Comparison of ENCODE assay signal across 2 cellular contexts in genomic region chr2:74806355-74806839, GRCh38.
TF ChIP-seq lines count a peak whose summit lies in the region.

No MANE protein-coding gene starts in this region.

TF ChIP-seq in HepG2, 621 proteins besides CTCF, POLR2A, EP300 and RAD21 (continues in another document):
- TF ChIP-seq ZNF615 (CRISPR knock-in tag; IDR thresholded peaks at IDR 0.05; ENCODE audit: borderline replicate concordance) (no peak), GPBP1L1 (CRISPR knock-in tag; IDR thresholded peaks at IDR 0.05) (no peak), ZBTB7B (CRISPR knock-in tag; IDR thresholded peaks at IDR 0.05) (no peak), FOXC1 (CRISPR knock-in tag; IDR thresholded peaks at IDR 0.05; ENCODE audit: borderline replicate concordance) (no peak), SCMH1 (CRISPR knock-in tag; IDR thresholded peaks at IDR 0.05; ENCODE audit: borderline replicate concordance) (no peak), MEIS2 (CRISPR knock-in tag; IDR thresholded peaks at IDR 0.05) (no peak), AGO1 (IDR thresholded peaks at IDR 0.05; ENCODE audit: low read depth, low read length, poor library complexity, severe bottlenecking) (no peak), ZNF530 (CRISPR knock-in tag; IDR thresholded peaks at IDR 0.05; ENCODE audit: low read depth) (no peak), ZBTB43 (CRISPR knock-in tag; conservative IDR thresholded peaks at IDR 0.05) (no peak), BORCS8-MEF2B (CRISPR knock-in tag; IDR thresholded peaks at IDR 0.05) (no peak)
- TF ChIP-seq, protein P1, sequence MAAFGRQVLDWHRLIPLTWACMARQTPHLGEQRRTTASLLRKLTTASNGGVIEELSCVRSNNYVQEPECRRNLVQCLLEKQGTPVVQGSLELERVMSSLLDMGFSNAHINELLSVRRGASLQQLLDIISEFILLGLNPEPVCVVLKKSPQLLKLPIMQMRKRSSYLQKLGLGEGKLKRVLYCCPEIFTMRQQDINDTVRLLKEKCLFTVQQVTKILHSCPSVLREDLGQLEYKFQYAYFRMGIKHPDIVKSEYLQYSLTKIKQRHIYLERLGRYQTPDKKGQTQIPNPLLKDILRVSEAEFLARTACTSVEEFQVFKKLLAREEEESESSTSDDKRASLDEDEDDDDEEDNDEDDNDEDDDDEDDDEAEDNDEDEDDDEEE (CRISPR knock-in tag; IDR thresholded peaks at IDR 0.05): no peak; the same call in 1 of the 2 replicates
- TF ChIP-seq, protein P2, sequence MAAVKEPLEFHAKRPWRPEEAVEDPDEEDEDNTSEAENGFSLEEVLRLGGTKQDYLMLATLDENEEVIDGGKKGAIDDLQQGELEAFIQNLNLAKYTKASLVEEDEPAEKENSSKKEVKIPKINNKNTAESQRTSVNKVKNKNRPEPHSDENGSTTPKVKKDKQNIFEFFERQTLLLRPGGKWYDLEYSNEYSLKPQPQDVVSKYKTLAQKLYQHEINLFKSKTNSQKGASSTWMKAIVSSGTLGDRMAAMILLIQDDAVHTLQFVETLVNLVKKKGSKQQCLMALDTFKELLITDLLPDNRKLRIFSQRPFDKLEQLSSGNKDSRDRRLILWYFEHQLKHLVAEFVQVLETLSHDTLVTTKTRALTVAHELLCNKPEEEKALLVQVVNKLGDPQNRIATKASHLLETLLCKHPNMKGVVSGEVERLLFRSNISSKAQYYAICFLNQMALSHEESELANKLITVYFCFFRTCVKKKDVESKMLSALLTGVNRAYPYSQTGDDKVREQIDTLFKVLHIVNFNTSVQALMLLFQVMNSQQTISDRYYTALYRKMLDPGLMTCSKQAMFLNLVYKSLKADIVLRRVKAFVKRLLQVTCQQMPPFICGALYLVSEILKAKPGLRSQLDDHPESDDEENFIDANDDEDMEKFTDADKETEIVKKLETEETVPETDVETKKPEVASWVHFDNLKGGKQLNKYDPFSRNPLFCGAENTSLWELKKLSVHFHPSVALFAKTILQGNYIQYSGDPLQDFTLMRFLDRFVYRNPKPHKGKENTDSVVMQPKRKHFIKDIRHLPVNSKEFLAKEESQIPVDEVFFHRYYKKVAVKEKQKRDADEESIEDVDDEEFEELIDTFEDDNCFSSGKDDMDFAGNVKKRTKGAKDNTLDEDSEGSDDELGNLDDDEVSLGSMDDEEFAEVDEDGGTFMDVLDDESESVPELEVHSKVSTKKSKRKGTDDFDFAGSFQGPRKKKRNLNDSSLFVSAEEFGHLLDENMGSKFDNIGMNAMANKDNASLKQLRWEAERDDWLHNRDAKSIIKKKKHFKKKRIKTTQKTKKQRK (IDR thresholded peaks at IDR 0.05; ENCODE audit: low read length): no peak
- TF ChIP-seq, protein P3, sequence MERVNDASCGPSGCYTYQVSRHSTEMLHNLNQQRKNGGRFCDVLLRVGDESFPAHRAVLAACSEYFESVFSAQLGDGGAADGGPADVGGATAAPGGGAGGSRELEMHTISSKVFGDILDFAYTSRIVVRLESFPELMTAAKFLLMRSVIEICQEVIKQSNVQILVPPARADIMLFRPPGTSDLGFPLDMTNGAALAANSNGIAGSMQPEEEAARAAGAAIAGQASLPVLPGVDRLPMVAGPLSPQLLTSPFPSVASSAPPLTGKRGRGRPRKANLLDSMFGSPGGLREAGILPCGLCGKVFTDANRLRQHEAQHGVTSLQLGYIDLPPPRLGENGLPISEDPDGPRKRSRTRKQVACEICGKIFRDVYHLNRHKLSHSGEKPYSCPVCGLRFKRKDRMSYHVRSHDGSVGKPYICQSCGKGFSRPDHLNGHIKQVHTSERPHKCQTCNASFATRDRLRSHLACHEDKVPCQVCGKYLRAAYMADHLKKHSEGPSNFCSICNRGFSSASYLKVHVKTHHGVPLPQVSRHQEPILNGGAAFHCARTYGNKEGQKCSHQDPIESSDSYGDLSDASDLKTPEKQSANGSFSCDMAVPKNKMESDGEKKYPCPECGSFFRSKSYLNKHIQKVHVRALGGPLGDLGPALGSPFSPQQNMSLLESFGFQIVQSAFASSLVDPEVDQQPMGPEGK (CRISPR knock-in tag; IDR thresholded peaks at IDR 0.05): no peak
- TF ChIP-seq, protein P4, sequence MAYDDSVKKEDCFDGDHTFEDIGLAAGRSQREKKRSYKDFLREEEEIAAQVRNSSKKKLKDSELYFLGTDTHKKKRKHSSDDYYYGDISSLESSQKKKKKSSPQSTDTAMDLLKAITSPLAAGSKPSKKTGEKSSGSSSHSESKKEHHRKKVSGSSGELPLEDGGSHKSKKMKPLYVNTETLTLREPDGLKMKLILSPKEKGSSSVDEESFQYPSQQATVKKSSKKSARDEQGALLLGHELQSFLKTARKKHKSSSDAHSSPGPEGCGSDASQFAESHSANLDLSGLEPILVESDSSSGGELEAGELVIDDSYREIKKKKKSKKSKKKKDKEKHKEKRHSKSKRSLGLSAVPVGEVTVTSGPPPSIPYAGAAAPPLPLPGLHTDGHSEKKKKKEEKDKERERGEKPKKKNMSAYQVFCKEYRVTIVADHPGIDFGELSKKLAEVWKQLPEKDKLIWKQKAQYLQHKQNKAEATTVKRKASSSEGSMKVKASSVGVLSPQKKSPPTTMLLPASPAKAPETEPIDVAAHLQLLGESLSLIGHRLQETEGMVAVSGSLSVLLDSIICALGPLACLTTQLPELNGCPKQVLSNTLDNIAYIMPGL (CRISPR knock-in tag; IDR thresholded peaks at IDR 0.05; ENCODE audit: borderline replicate concordance in 1 of 2, low read depth in 1 of 2): no peak; a peak in 1 of 4 replicates

TF ChIP-seq in SK-N-SH, 30 proteins besides CTCF, POLR2A, EP300 and RAD21:
- TF ChIP-seq TAF1 (IDR thresholded peaks at IDR 0.05; ENCODE audit: borderline replicate concordance, low read depth, low read length) (no peak), RXRA (IDR thresholded peaks at IDR 0.05; ENCODE audit: borderline replicate concordance, low read depth) (no peak), SMC3 (IDR thresholded peaks at IDR 0.05; ENCODE audit: low read depth, low read length) (no peak), EZH2phosphoT487 (IDR thresholded peaks at IDR 0.05; ENCODE audit: borderline replicate concordance, low read depth) (no peak), RCOR1 (IDR thresholded peaks at IDR 0.05; ENCODE audit: low read length) (no peak), ELF1 (IDR thresholded peaks at IDR 0.05) (no peak), YY1 (IDR thresholded peaks at IDR 0.05; ENCODE audit: low read depth) (no peak), MXI1 (IDR thresholded peaks at IDR 0.05; ENCODE audit: low read depth, low read length) (no peak), POLR2AphosphoS5 (IDR thresholded peaks at IDR 0.05; ENCODE audit: low read depth, low read length) (no peak), CHD2 (IDR thresholded peaks at IDR 0.05; ENCODE audit: low read length, partially characterized antibody) (no peak), FOXM1 (IDR thresholded peaks at IDR 0.05; ENCODE audit: low read depth) (no peak), JUND (IDR thresholded peaks at IDR 0.05) (no peak)
